In the genomic region with DNA sequence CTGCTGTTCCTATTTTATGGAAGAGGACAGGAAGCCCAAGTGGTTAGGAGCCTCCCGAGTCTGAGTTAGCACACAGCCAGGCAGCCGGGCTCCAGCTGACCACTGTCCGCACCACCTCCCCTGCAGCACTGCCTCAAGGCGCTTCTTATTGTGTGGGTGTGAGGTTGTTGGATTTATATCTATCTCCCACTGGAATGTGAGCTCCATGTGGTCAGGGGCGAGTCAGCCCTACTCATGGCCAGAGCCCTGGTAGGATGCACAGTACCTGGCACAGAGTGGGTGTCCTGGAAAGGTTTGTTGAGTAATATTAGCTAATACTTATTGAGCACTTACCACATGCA, we compare ENCODE assay signal across 15 cellular contexts. TPM values are rescaled to one million over a fixed set of nuclear protein-coding genes. Genes with fewer than 3 reads are reported as not detected.
A peak's percentile ranks its signal among the peaks of the same experiment; 100 is the strongest.
DNase-seq lines count a peak whose midpoint lies in the region; ATAC-seq and TF ChIP-seq lines count a peak whose summit lies in the region.
"Had no signal": no experiment of that assay in that cellular context is flagged by ENCODE, and none has a peak within 500 bp of the region (broad histone marks: within the 10 kb centered on the region; RNA-seq: fewer than 3 reads in every experiment).

No MANE protein-coding gene starts in this region.

- no peak for TF ChIP-seq CTCF in heart right ventricle (IDR thresholded peaks at IDR 0.05)
- no peak for TF ChIP-seq CTCF in astrocyte of the cerebellum (IDR thresholded peaks at IDR 0.05; ENCODE audit: low read depth, low read length, missing control alignments)
- TF ChIP-seq CTCF in type B pancreatic cell (conservative IDR thresholded peaks at IDR 0.05), result no peak
- no peak for TF ChIP-seq CTCF in glutamatergic neuron (IDR thresholded peaks at IDR 0.05; ENCODE audit: partially characterized antibody, unreplicated experiment)

- 83% methylated on average over 5 of the region's 5 CpGs for WGBS in heart right ventricle, 2 donors

- H3K4me1 Mint-ChIP-seq in type B pancreatic cell (ENCODE audit: unreplicated experiment) (peaks cover 12% of the 10 kb centered on the region), glutamatergic neuron (ENCODE audit: low read depth, unreplicated experiment) (peaks cover 11% of the 10 kb centered on the region)

- H3K9me3 Mint-ChIP-seq in type B pancreatic cell (no peaks in the 10 kb centered on the region), glutamatergic neuron (ENCODE audit: unreplicated experiment) (peaks cover 17% of the 10 kb centered on the region)

- no peaks in the 10 kb centered on the region for H3K36me3 Mint-ChIP-seq in type B pancreatic cell
- H3K36me3 Mint-ChIP-seq in glutamatergic neuron (ENCODE audit: unreplicated experiment), result peaks cover 23% of the 10 kb centered on the region

- peaks cover 6 to 31% (median 13%) of the 10 kb centered on the region in 9 donors for H3K4me1 ChIP-seq in heart right ventricle
- H3K4me1 ChIP-seq: right lobe of liver had no signal

- peaks cover 0 to 4% (median 0%) of the 10 kb centered on the region in 7 donors for H3K27me3 ChIP-seq in heart right ventricle
- H3K27me3 ChIP-seq: upper lobe of left lung had no signal

- H3K27me3 Mint-ChIP-seq in type B pancreatic cell (no peaks in the 10 kb centered on the region), glutamatergic neuron (ENCODE audit: unreplicated experiment) (peaks cover 20% of the 10 kb centered on the region)

- H3K4me3 ChIP-seq in heart right ventricle (no peak overlapping the region), astrocyte of the cerebellum (ENCODE audit: low read depth, low read length) (no peak overlapping the region)
- H3K4me3 ChIP-seq: right lobe of liver, upper lobe of left lung had no signal

- H3K4me3 Mint-ChIP-seq in type B pancreatic cell (no peak overlapping the region), glutamatergic neuron (ENCODE audit: unreplicated experiment) (no peak overlapping the region)
- H3K4me3 Mint-ChIP-seq: activated CD4-positive, alpha-beta T cell treated with anti-CD3 and anti-CD28 coated beads, Interleukin-2, amount 10 ng/mL, durations not matched to agents 7 days and 5 days; naive thymus-derived CD4-positive, alpha-beta T cell had no signal

- H3K36me3 ChIP-seq in heart right ventricle, result no peaks in the 10 kb centered on the region
- H3K36me3 ChIP-seq: right lobe of liver, upper lobe of left lung had no signal

- H3K27ac ChIP-seq in heart right ventricle, result peak overlapping the region in 8 of 10 donors; percentile 15 to 72 (median 57)
- H3K27ac ChIP-seq: right lobe of liver, upper lobe of left lung had no signal

- ATAC-seq in heart right ventricle, result peak in 1 of 8 donors; percentile 25
- ATAC-seq in Right ventricle myocardium inferior, result no peak
- ATAC-seq in HG02763 (IDR thresholded peaks at IDR 0.05; ENCODE audit: unreplicated experiment), result no peak
- ATAC-seq: naive thymus-derived CD4-positive, alpha-beta T cell had no signal

- DNase-seq in heart right ventricle (no peak), Right ventricle myocardium inferior (ENCODE audit: missing footprints) (no peak), astrocyte of the cerebellum (ENCODE audit: low read depth) (peak; percentile 20), iris pigment epithelial cell (ENCODE audit: low read depth) (peak; percentile 73), type B pancreatic cell (ENCODE audit: extremely low spot score, unreplicated experiment) (no peak), dermis blood vessel endothelial cell (no peak), glutamatergic neuron (no peak)
- DNase-seq: activated CD4-positive, alpha-beta T cell treated with anti-CD3 and anti-CD28 coated beads, Interleukin-2, amount 10 ng/mL, durations not matched to agents 7 days and 5 days; anterior cingulate cortex; naive thymus-derived CD4-positive, alpha-beta T cell; NCI-H2107; T-helper 1 cell had no signal

- H3K9me3 ChIP-seq in heart right ventricle, result peaks cover 0 to 18% (median 0%) of the 10 kb centered on the region in 11 donors
- H3K9me3 ChIP-seq: right lobe of liver, upper lobe of left lung had no signal

- H3K27ac Mint-ChIP-seq in type B pancreatic cell (peak overlapping the region; percentile 26), glutamatergic neuron (ENCODE audit: unreplicated experiment) (no peak overlapping the region)
- H3K27ac Mint-ChIP-seq: activated CD4-positive, alpha-beta T cell treated with anti-CD3 and anti-CD28 coated beads, Interleukin-2, amount 10 ng/mL, durations not matched to agents 7 days and 5 days; naive thymus-derived CD4-positive, alpha-beta T cell had no signal

- intact Hi-C loops in heart right ventricle (cut with DNase I), result no loop called here
- intact Hi-C loops in Right ventricle myocardium inferior (cut with DNase I), result no loop called here

- in situ Hi-C loops in astrocyte of the cerebellum (cut with HindIII; ENCODE audit: low sequenced_read_pairs), result no loop called here

RNA-seq across cellular contexts. Expression of a gene that starts 9.7 kb away (rescaled TPM):
- total RNA-seq in heart right ventricle (10 to 100 TPM; 35.4 to 78.9 (median 47.0) TPM), Right ventricle myocardium inferior (81.1 TPM), type B pancreatic cell (ENCODE audit: low replicate concordance) (49.1 and 67.6 TPM in 2 replicates), dermis blood vessel endothelial cell (9.4 and 16.5 TPM in 2 replicates), glutamatergic neuron (ENCODE audit: unreplicated experiment) (2.1 TPM)
- 10 to 100 TPM; 20.7 to 55.9 TPM for polyA plus RNA-seq in heart right ventricle
- total RNA-seq: activated CD4-positive, alpha-beta T cell treated with anti-CD3 and anti-CD28 coated beads, Interleukin-2, amount 10 ng/mL, durations not matched to agents 7 days and 5 days had no signal
- polyA plus RNA-seq: naive thymus-derived CD4-positive, alpha-beta T cell had no signal

RNA-seq across cellular contexts. Expression of a gene that starts 59.1 kb away (rescaled TPM):
- total RNA-seq in heart right ventricle (10 to 100 TPM; 26.6 to 46.0 (median 33.7) TPM), Right ventricle myocardium inferior (37.5 TPM), type B pancreatic cell (ENCODE audit: low replicate concordance) (21.9 and 26.1 TPM in 2 replicates), dermis blood vessel endothelial cell (8.8 and 10.5 TPM in 2 replicates), glutamatergic neuron (ENCODE audit: unreplicated experiment) (19.8 TPM)
- polyA plus RNA-seq in heart right ventricle, result 10 to 100 TPM; 15.9 to 21.7 TPM

Comparison
In these comparisons a context has a peak if more than half of its experiments do, and no peak if none do; other contexts are left out.
1. DNase-seq: peak in astrocyte of the cerebellum (single experiment) and iris pigment epithelial cell (single experiment); none in heart right ventricle (0 of 2), Right ventricle myocardium inferior (single experiment), type B pancreatic cell (single experiment), dermis blood vessel endothelial cell (single experiment) and glutamatergic neuron (single experiment).